ENCODE assay signal across 8 cellular contexts in the genomic region with DNA sequence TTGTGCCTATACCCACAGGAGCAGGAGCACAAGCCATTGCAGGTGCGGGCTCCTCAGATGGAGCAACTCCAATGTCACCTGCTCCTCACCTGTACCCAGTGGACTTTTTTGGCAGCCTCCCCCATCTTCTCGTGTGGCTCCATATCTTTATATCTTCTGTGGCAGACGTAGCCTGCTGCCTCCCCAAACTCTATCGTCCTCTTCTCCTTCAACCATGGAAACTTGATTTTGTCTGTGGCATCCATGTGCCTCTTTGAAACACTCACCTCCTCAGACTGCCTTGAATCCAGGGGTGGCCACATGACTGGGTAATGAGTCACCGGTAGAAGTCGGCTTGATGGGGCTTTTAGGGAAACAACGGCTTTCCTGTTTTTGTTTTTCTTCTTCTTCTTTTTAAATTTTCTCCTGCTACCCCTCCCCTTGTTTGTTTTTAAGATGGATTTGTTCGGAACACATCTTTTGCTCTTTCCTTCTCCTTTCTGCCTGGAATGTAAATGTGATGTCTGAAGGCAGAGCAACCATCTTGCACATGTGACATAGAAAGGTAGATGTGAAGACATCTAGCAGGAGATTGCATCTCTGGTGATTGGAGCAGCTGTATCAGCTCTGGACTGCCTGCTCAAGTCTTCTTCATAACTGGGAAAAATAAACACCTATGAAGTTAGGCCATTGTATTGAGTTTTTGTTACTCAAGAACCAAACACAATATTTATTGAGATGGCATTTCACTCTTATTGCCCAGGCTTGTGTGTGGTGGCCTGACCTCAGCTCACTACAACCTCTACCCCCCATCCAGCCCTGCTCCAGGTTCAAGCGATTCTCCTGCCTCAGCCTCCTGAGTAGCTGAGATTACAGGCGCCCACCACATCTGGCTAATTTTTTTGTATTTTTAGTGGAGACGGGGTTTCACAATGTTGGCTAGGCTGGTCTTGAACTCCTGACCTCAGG.
A peak's percentile ranks its signal among the peaks of the same experiment; 100 is the strongest.
DNase-seq lines count a peak whose midpoint lies in the region; ATAC-seq and TF ChIP-seq lines count a peak whose summit lies in the region.

No MANE protein-coding gene starts in this region.

- no peaks in the 10 kb centered on the region for H3K9me3 ChIP-seq in CD4-positive, alpha-beta memory T cell (ENCODE audit: control insufficient read depth in 1 of 2, low read length in 2 of 2)
- H3K9me3 ChIP-seq in Panc1 (ENCODE audit: control insufficient read depth, insufficient read depth, low read depth, low read length) (no peaks in the 10 kb centered on the region), mesodermal cell (ENCODE audit: control insufficient read depth, low read length) (no peaks in the 10 kb centered on the region)

- H3K36me3 Mint-ChIP-seq in CD4-positive, alpha-beta memory T cell, result peaks cover 3 to 4% of the 10 kb centered on the region in 2 donors
- peaks cover 42% of the 10 kb centered on the region for H3K36me3 Mint-ChIP-seq in activated naive CD8-positive, alpha-beta T cell treated with anti-CD3 and anti-CD28 coated beads, Interleukin-2, amount 50 U/mL, for 24 hours (ENCODE audit: low read depth)

- peak in 1 of 5 donors; percentile 70 for DNase-seq in CD4-positive, alpha-beta memory T cell
- DNase-seq in Panc1 (ENCODE audit: low read depth, low spot score) (no peak), lower leg skin (ENCODE audit: low spot score in 2 of 2) (no peak)
- peak; percentile 64 for DNase-seq in activated naive CD8-positive, alpha-beta T cell treated with anti-CD3 and anti-CD28 coated beads, Interleukin-2, amount 50 U/mL, for 24 hours
- no peak for DNase-seq in NK-92 treated with Interleukin-12 subunit alpha and Interleukin-12 subunit beta, amount 100 ng/mL, for 24 hours (lab: John Stamatoyannopoulos, UW)

- intact Hi-C loops in CD4-positive, alpha-beta memory T cell (cut with micrococcal nuclease), result loop anchor here (5.0 kb wide), 1 partner anchor 72 kb away; a partner anchor contains a TSS
- intact Hi-C loops in Panc1 (cut with micrococcal nuclease; ENCODE audit: unreplicated experiment), result no loop called here
- intact Hi-C loops in lower leg skin (cut with DNase I; ENCODE audit: low total_unique reads), result loop anchor here (10.0 kb wide), 1 partner anchor 70 kb away; a partner anchor contains a TSS

- H3K4me1 Mint-ChIP-seq in CD4-positive, alpha-beta memory T cell, result peaks cover 50 to 80% (median 65%) of the 10 kb centered on the region in 4 donors
- peaks cover 95% of the 10 kb centered on the region for H3K4me1 Mint-ChIP-seq in activated naive CD8-positive, alpha-beta T cell treated with anti-CD3 and anti-CD28 coated beads, Interleukin-2, amount 50 U/mL, for 24 hours

- CTCF ChIA-PET in CD4-positive, alpha-beta memory T cell (lab: Charles Lee; ENCODE audit: partially characterized antibody), result interaction anchor here (1.4 to 8.0 kb wide), 3 partner anchors 8 to 84 kb away, joined by 5 to 39 read pairs (median 16); no protein-coding TSS in a partner anchor
- CTCF ChIA-PET in Panc1 (lab: Charles Lee), result interaction anchor here (0.7 kb wide), 1 partner anchor 14 kb away, joined by 6 read pairs; no protein-coding TSS in a partner anchor

- TF ChIP-seq CTCF in Panc1 (IDR thresholded peaks at IDR 0.05), result no peak
- no peak for TF ChIP-seq CTCF in lower leg skin (IDR thresholded peaks at IDR 0.05)

- ATAC-seq in Panc1, result peak; percentile 82
- ATAC-seq in activated naive CD8-positive, alpha-beta T cell treated with anti-CD3 and anti-CD28 coated beads, Interleukin-2, amount 50 U/mL, for 24 hours, result peak; percentile 13
- ATAC-seq in HG03039 (IDR thresholded peaks at IDR 0.05; ENCODE audit: unreplicated experiment), result no peak
- no peak for ATAC-seq in GM21786 (IDR thresholded peaks at IDR 0.05; ENCODE audit: unreplicated experiment)

- H3K27me3 ChIP-seq in CD4-positive, alpha-beta memory T cell (ENCODE audit: insufficient read depth, low read length), result no peaks in the 10 kb centered on the region
- H3K27me3 ChIP-seq in Panc1 (ENCODE audit: control insufficient read depth, insufficient read depth, low read length), result no peaks in the 10 kb centered on the region

- no peaks in the 10 kb centered on the region for H3K9me3 Mint-ChIP-seq in CD4-positive, alpha-beta memory T cell
- peaks cover 13% of the 10 kb centered on the region for H3K9me3 Mint-ChIP-seq in activated naive CD8-positive, alpha-beta T cell treated with anti-CD3 and anti-CD28 coated beads, Interleukin-2, amount 50 U/mL, for 24 hours

- in situ Hi-C loops in Panc1 (cut with HindIII; ENCODE audit: low pct_unique_long_range_greater_than_20kb, low sequenced_read_pairs), result no loop called here

- H3K27ac Mint-ChIP-seq in CD4-positive, alpha-beta memory T cell, result peak overlapping the region; percentile 7 to 92 (median 75)
- H3K27ac Mint-ChIP-seq in activated naive CD8-positive, alpha-beta T cell treated with anti-CD3 and anti-CD28 coated beads, Interleukin-2, amount 50 U/mL, for 24 hours, result peak overlapping the region; percentile 99

- H3K27me3 Mint-ChIP-seq in CD4-positive, alpha-beta memory T cell, result no peaks in the 10 kb centered on the region
- H3K27me3 Mint-ChIP-seq in activated naive CD8-positive, alpha-beta T cell treated with anti-CD3 and anti-CD28 coated beads, Interleukin-2, amount 50 U/mL, for 24 hours, result peaks cover 2% of the 10 kb centered on the region

- POLR2A ChIA-PET in CD4-positive, alpha-beta memory T cell (lab: Charles Lee; ENCODE audit: partially characterized antibody), result interaction anchor here (0.6 to 2.1 kb wide), 5 partner anchors 10 to 45 kb away, joined by 3 to 15 read pairs (median 3); no protein-coding TSS in a partner anchor
- POLR2A ChIA-PET in Panc1 (lab: Charles Lee), result interaction anchor here (0.6 kb wide), 1 partner anchor 71 kb away, joined by 10 read pairs; no protein-coding TSS in a partner anchor

- 88 to 89% methylated on average over 4 to 7 of the region's 11 CpGs for WGBS in mesodermal cell (ENCODE audit: insufficient coverage in 2 of 2), 2 experiments
- 51 to 63% methylated on average over 11 of the region's 11 CpGs for WGBS in lower leg skin, 2 donors

- BruUV-seq in Panc1 (replicated peaks; lab: Mats Ljungman, UMichigan), result no TSS peak

- no peaks in the 10 kb centered on the region for H3K36me3 ChIP-seq in CD4-positive, alpha-beta memory T cell (ENCODE audit: insufficient read depth, low read length)
- no peaks in the 10 kb centered on the region for H3K36me3 ChIP-seq in Panc1 (ENCODE audit: control insufficient read depth, insufficient read depth, low read length)
- H3K36me3 ChIP-seq in mesodermal cell (ENCODE audit: control insufficient read depth, insufficient read depth, low read length), result no peaks in the 10 kb centered on the region

- H3K4me3 Mint-ChIP-seq in CD4-positive, alpha-beta memory T cell, result peak overlapping the region in 7 of 8 donors; percentile 29 to 69 (median 56)
- H3K4me3 Mint-ChIP-seq in activated naive CD8-positive, alpha-beta T cell treated with anti-CD3 and anti-CD28 coated beads, Interleukin-2, amount 50 U/mL, for 24 hours, result peak overlapping the region; percentile 48

- no peak for TF ChIP-seq POLR2A in lower leg skin (IDR thresholded peaks at IDR 0.05)

- peaks cover 58% of the 10 kb centered on the region for H3K4me1 ChIP-seq in CD4-positive, alpha-beta memory T cell (ENCODE audit: insufficient read depth, low read length)
- H3K4me1 ChIP-seq in Panc1 (ENCODE audit: control insufficient read depth, insufficient read depth, low read length) (peaks cover 20% of the 10 kb centered on the region), mesodermal cell (ENCODE audit: control insufficient read depth, insufficient read depth, low read length, poor library complexity, severe bottlenecking) (peaks cover 29% of the 10 kb centered on the region)

- H3K4me3 ChIP-seq in CD4-positive, alpha-beta memory T cell (ENCODE audit: low read length in 2 of 2), result no peak overlapping the region
- no peak overlapping the region for H3K4me3 ChIP-seq in Panc1 (ENCODE audit: low read depth in 2 of 2, low read length in 2 of 2)
- no peak overlapping the region for H3K4me3 ChIP-seq in mesodermal cell (ENCODE audit: extremely low read depth, insufficient read depth, low read length, poor library complexity, severe bottlenecking)
- H3K4me3 ChIP-seq in lower leg skin (ENCODE audit: low read depth, poor library complexity, severe bottlenecking), result no peak overlapping the region

- H3K27ac ChIP-seq in CD4-positive, alpha-beta memory T cell (ENCODE audit: low read depth, low read length), result no peak overlapping the region
- H3K27ac ChIP-seq in Panc1 (ENCODE audit: low read length) (peak overlapping the region; percentile 85), mesodermal cell (ENCODE audit: low read depth, low read length, severe bottlenecking) (peak overlapping the region; percentile 78)

Comparison
In these comparisons a context has a peak if more than half of its experiments do, and no peak if none do; other contexts are left out.
1. ATAC-seq: peak in Panc1 (single experiment) and activated naive CD8-positive, alpha-beta T cell treated with anti-CD3 and anti-CD28 coated beads, Interleukin-2, amount 50 U/mL, for 24 hours (single experiment); none in HG03039 (single experiment) and GM21786 (single experiment).